9 cellular contexts compared by ENCODE assay signal in genomic region chr16:89187337-89188063, GRCh38. TPM values are rescaled to one million over a fixed set of nuclear protein-coding genes. Genes with fewer than 3 reads are reported as not detected.
A peak's percentile ranks its signal among the peaks of the same experiment; 100 is the strongest.
DNase-seq lines count a peak whose midpoint lies in the region; ATAC-seq, FAIRE-seq and TF ChIP-seq lines count a peak whose summit lies in the region.
"Had no signal": no experiment of that assay in that cellular context is flagged by ENCODE, and none has a peak within 500 bp of the region (broad histone marks: within the 10 kb centered on the region; RNA-seq: fewer than 3 reads in every experiment).

No MANE protein-coding gene starts in this region.

- TF ChIP-seq CTCF in mucosa of descending colon (IDR thresholded peaks at IDR 0.05) = no peak
- TF ChIP-seq CTCF in tibial artery (IDR thresholded peaks at IDR 0.05) = no peak

- no peak for TF ChIP-seq POLR2A in GM12892 (IDR thresholded peaks at IDR 0.05; ENCODE audit: low read depth, low read length)

- POLR2A ChIA-PET in CD8-positive, alpha-beta memory T cell (lab: Charles Lee) = no interaction called here

- peaks cover 0 to 5% (median 0%) of the 10 kb centered on the region in 3 donors for H3K4me1 Mint-ChIP-seq in CD8-positive, alpha-beta memory T cell
- H3K4me1 Mint-ChIP-seq in activated naive CD4-positive, alpha-beta T cell treated with anti-CD3 and anti-CD28 coated beads, Interleukin-2, amount 10 ng/mL, durations not matched to agents 7 days and 5 days = peaks cover 10% of the 10 kb centered on the region

- H3K36me3 Mint-ChIP-seq in CD8-positive, alpha-beta memory T cell = no peaks in the 10 kb centered on the region
- no peaks in the 10 kb centered on the region for H3K36me3 Mint-ChIP-seq in activated naive CD4-positive, alpha-beta T cell treated with anti-CD3 and anti-CD28 coated beads, Interleukin-2, amount 10 ng/mL, durations not matched to agents 7 days and 5 days

- peaks cover 0 to 5% of the 10 kb centered on the region in 2 donors for H3K27me3 Mint-ChIP-seq in CD8-positive, alpha-beta memory T cell
- peaks cover 35% of the 10 kb centered on the region for H3K27me3 Mint-ChIP-seq in activated naive CD4-positive, alpha-beta T cell treated with anti-CD3 and anti-CD28 coated beads, Interleukin-2, amount 10 ng/mL, durations not matched to agents 7 days and 5 days

- no peak overlapping the region for H3K27ac ChIP-seq in CD8-positive, alpha-beta memory T cell (ENCODE audit: low read depth, low read length)
- no peak overlapping the region for H3K27ac ChIP-seq in tibial artery

- no peaks in the 10 kb centered on the region for H3K27me3 ChIP-seq in CD8-positive, alpha-beta memory T cell (ENCODE audit: insufficient read depth, low read length, poor library complexity, severe bottlenecking)
- H3K27me3 ChIP-seq in tibial artery = peaks cover 0 to 40% of the 10 kb centered on the region in 2 donors

- H3K27ac Mint-ChIP-seq in CD8-positive, alpha-beta memory T cell = peak overlapping the region in 7 of 8 donors; percentile 56 to 88 (median 80)
- peak overlapping the region; percentile 81 for H3K27ac Mint-ChIP-seq in activated naive CD4-positive, alpha-beta T cell treated with anti-CD3 and anti-CD28 coated beads, Interleukin-2, amount 10 ng/mL, durations not matched to agents 7 days and 5 days

- DNase-seq in CD8-positive, alpha-beta memory T cell = peak in 4 of 5 donors; percentile 27 to 69 (median 52)
- peak; percentile 22 for DNase-seq in HT1080 (ENCODE audit: low read depth)
- peak; percentile 54 for DNase-seq in activated naive CD4-positive, alpha-beta T cell treated with anti-CD3 and anti-CD28 coated beads, Interleukin-2, amount 10 ng/mL, durations not matched to agents 7 days and 5 days
- DNase-seq in mucosa of descending colon = peak in 1 of 3 donors; percentile 46
- DNase-seq in GM12892 (ENCODE audit: insufficient read length) = no peak
- no peak for DNase-seq in tibial artery

- H3K4me1 ChIP-seq in CD8-positive, alpha-beta memory T cell (ENCODE audit: insufficient read depth, low read length) = no peaks in the 10 kb centered on the region
- H3K4me1 ChIP-seq in mucosa of descending colon (ENCODE audit: low read depth) = no peaks in the 10 kb centered on the region
- H3K4me1 ChIP-seq in tibial artery = peaks cover 0 to 11% (median 11%) of the 10 kb centered on the region in 4 donors

- peak; percentile 16 for ATAC-seq in mucosa of descending colon
- no peak for ATAC-seq in GM19328 (IDR thresholded peaks at IDR 0.05; ENCODE audit: unreplicated experiment)
- no peak for ATAC-seq in HG03565 (IDR thresholded peaks at IDR 0.05; ENCODE audit: unreplicated experiment)

- CTCF ChIA-PET in CD8-positive, alpha-beta memory T cell (lab: Charles Lee) = no interaction called here
- CTCF ChIA-PET in activated naive CD4-positive, alpha-beta T cell treated with anti-CD3 and anti-CD28 coated beads, Interleukin-2, amount 10 ng/mL, durations not matched to agents 7 days and 5 days (lab: Charles Lee) = no interaction called here

- no peak for FAIRE-seq in GM12892 (lab: Jason Lieb, UNC)
- FAIRE-seq: astrocyte had no signal

- no peaks in the 10 kb centered on the region for H3K36me3 ChIP-seq in CD8-positive, alpha-beta memory T cell (ENCODE audit: insufficient read depth, low read length)
- no peaks in the 10 kb centered on the region for H3K36me3 ChIP-seq in mucosa of descending colon (ENCODE audit: low read depth)
- no peaks in the 10 kb centered on the region for H3K36me3 ChIP-seq in tibial artery

- H3K9me3 Mint-ChIP-seq in CD8-positive, alpha-beta memory T cell = peaks cover 0 to 6% (median 0%) of the 10 kb centered on the region in 5 donors
- peaks cover 3% of the 10 kb centered on the region for H3K9me3 Mint-ChIP-seq in activated naive CD4-positive, alpha-beta T cell treated with anti-CD3 and anti-CD28 coated beads, Interleukin-2, amount 10 ng/mL, durations not matched to agents 7 days and 5 days

- H3K4me3 Mint-ChIP-seq in CD8-positive, alpha-beta memory T cell = peak overlapping the region in 4 of 7 donors; percentile 40 to 50 (median 43)
- peak overlapping the region; percentile 46 for H3K4me3 Mint-ChIP-seq in activated naive CD4-positive, alpha-beta T cell treated with anti-CD3 and anti-CD28 coated beads, Interleukin-2, amount 10 ng/mL, durations not matched to agents 7 days and 5 days

- intact Hi-C loops in mucosa of descending colon (cut with DNase I, micrococcal nuclease) = no loop called here
- intact Hi-C loops in tibial artery (cut with DNase I; ENCODE audit: low total_unique reads) = no loop called here

- H3K9me3 ChIP-seq in CD8-positive, alpha-beta memory T cell (ENCODE audit: low read length) = no peaks in the 10 kb centered on the region
- H3K9me3 ChIP-seq in mucosa of descending colon (no peaks in the 10 kb centered on the region), tibial artery (no peaks in the 10 kb centered on the region)

- no peak overlapping the region for H3K4me3 ChIP-seq in CD8-positive, alpha-beta memory T cell (ENCODE audit: low read length)
- H3K4me3 ChIP-seq in mucosa of descending colon (no peak overlapping the region), tibial artery (no peak overlapping the region)

RNA-seq across cellular contexts. Expression of gene SLC22A31, which starts 12.8 kb away (rescaled TPM):
- total RNA-seq in CD8-positive, alpha-beta memory T cell = not detected
- not detected for polyA plus RNA-seq in CD8-positive, alpha-beta memory T cell
- not detected in 2 replicates for total RNA-seq in HT1080 (2014; rRNA removed; shearing (Covaris generic))
- polyA plus RNA-seq in HT1080 (2015; cell fraction: cytosol; rRNA removed) = not detected in 2 replicates
- polyA plus RNA-seq in HT1080 (2015; cell fraction: nucleus; rRNA removed) = 0.06 TPM in 1 of 2 replicates, not detected in the other
- 1 to 10 TPM in 2 of 3 donors, under 1 TPM in 1; 0.35 to 1.8 (median 1.1) TPM for total RNA-seq in mucosa of descending colon
- not detected for polyA plus RNA-seq in GM12892 (2012; ENCODE audit: missing spikeins)

RNA-seq across cellular contexts. Expression of gene CDH15, which starts 16.0 kb away (rescaled TPM):
- not detected for total RNA-seq in CD8-positive, alpha-beta memory T cell
- not detected for polyA plus RNA-seq in CD8-positive, alpha-beta memory T cell
- total RNA-seq in HT1080 (2014; rRNA removed; shearing (Covaris generic)) = not detected in 2 replicates
- not detected in 2 replicates for polyA plus RNA-seq in HT1080 (2015; cell fraction: cytosol; rRNA removed)
- polyA plus RNA-seq in HT1080 (2015; cell fraction: nucleus; rRNA removed) = 0.11 and 0.15 TPM in 2 replicates
- total RNA-seq in mucosa of descending colon = not detected
- 0.40 TPM for polyA plus RNA-seq in GM12892 (2012; ENCODE audit: missing spikeins)

RNA-seq across cellular contexts. Expression of gene ZNF778, which starts 30.0 kb away (rescaled TPM):
- 10 to 100 TPM; 11.4 to 13.5 TPM for total RNA-seq in CD8-positive, alpha-beta memory T cell
- 4.1 TPM for polyA plus RNA-seq in CD8-positive, alpha-beta memory T cell
- total RNA-seq in HT1080 (2014; rRNA removed; shearing (Covaris generic)) = 8.7 and 23.8 TPM in 2 replicates
- polyA plus RNA-seq in HT1080 (2015; cell fraction: cytosol; rRNA removed) = 4.7 and 5.4 TPM in 2 replicates
- polyA plus RNA-seq in HT1080 (2015; cell fraction: nucleus; rRNA removed) = 8.4 and 9.4 TPM in 2 replicates
- total RNA-seq in mucosa of descending colon = 1 to 10 TPM; 4.7 to 8.8 (median 7.2) TPM
- polyA plus RNA-seq in GM12892 (2012; ENCODE audit: missing spikeins) = 3.6 TPM

Comparison
In these comparisons a context has a peak if more than half of its experiments do, and no peak if none do; other contexts are left out.
1. DNase-seq: peak in CD8-positive, alpha-beta memory T cell (4 of 5), HT1080 (single experiment) and activated naive CD4-positive, alpha-beta T cell treated with anti-CD3 and anti-CD28 coated beads, Interleukin-2, amount 10 ng/mL, durations not matched to agents 7 days and 5 days (single experiment); none in GM12892 (single experiment) and tibial artery (0 of 2).